ENCODE assay signal across 1 cellular context in genomic region chr14:90567991-90568390, GRCh38.
TF ChIP-seq lines count a peak whose summit lies in the region.

No MANE protein-coding gene starts in this region.

TF ChIP-seq in GM23338, 12 proteins besides CTCF, POLR2A, EP300 and RAD21 (continued from another document):
- TF ChIP-seq ZNF462 (CRISPR knock-in tag; IDR thresholded peaks at IDR 0.05) (no peak), JUNB (IDR thresholded peaks at IDR 0.05; ENCODE audit: unreplicated experiment) (no peak), ZNF331 (CRISPR knock-in tag; IDR thresholded peaks at IDR 0.05; ENCODE audit: low read depth) (no peak), EZH2 (IDR thresholded peaks at IDR 0.05; ENCODE audit: low read depth, unreplicated experiment) (no peak), REST (IDR thresholded peaks at IDR 0.05; ENCODE audit: unreplicated experiment) (no peak), ETS1 (IDR thresholded peaks at IDR 0.05) (no peak), EZH2phosphoT487 (IDR thresholded peaks at IDR 0.05; ENCODE audit: unreplicated experiment) (no peak)
